In the genomic region with DNA sequence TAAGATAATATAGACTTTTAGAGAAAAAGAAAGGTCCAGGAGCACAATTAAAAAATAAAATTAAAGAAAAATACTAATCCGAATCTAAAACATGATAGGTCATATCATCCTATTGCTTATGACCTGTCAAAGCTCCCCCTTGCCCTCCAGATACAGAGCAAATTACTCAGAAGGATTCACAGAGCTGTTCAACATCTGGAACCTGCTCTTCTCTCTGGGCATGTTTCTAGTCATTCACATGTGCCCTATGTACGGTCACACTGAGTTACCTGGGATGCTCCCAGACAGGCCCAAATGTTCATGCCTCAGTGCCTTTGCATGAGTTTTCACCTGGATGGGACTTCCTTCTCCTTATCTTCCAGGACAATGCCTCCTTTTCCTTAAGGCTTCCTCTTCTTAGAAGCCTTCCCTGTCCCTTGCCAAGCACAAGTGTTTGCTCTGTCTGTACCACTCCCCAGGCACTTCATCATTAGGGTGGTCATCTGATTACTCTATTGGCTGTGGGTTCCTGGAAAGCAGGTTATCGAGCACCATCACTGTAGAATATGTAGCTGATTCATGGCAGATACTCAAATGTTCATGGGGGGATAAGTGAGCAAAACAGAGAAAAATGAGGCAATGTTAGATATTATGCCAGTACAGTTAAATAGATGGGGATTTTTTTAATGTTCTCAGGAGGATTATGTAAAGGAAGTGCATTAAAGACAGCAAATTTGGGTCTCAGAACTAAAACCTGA, we compare ENCODE assay signal across 19 cellular contexts. TPM values are rescaled to one million over a fixed set of nuclear protein-coding genes. Genes with fewer than 3 reads are reported as not detected.
DNase-seq lines count a peak whose midpoint lies in the region; ATAC-seq, FAIRE-seq and TF ChIP-seq lines count a peak whose summit lies in the region.
"Had no signal": no experiment of that assay in that cellular context is flagged by ENCODE, and none has a peak within 500 bp of the region (broad histone marks: within the 10 kb centered on the region; RNA-seq: fewer than 3 reads in every experiment).

No MANE protein-coding gene starts in this region.

- H3K27ac ChIP-seq in kidney (ENCODE audit: low read depth in 2 of 2, low read length in 2 of 2): no peak overlapping the region
- H3K27ac ChIP-seq: ovary, SJSA1, uterus had no signal

- no peak overlapping the region for H3K4me3 Mint-ChIP-seq in activated T-cell treated with anti-CD3 and anti-CD28 coated beads, Interleukin-2, amount 50 U/mL, for 4 hours
- peak overlapping the region; percentile 32 for H3K4me3 Mint-ChIP-seq in activated naive CD8-positive, alpha-beta T cell treated with anti-CD3 and anti-CD28 coated beads, Interleukin-2, amount 50 U/mL, for 24 hours
- peak overlapping the region; percentile 43 to 73 for H3K4me3 Mint-ChIP-seq in stimulated activated naive CD8-positive, alpha-beta T cell treated with anti-CD3 and anti-CD28 coated beads, Interleukin-15, amount 100 ng/mL, for 72 hours
- H3K4me3 Mint-ChIP-seq: WTC11 had no signal

- H3K4me1 ChIP-seq in kidney (ENCODE audit: control insufficient read depth in 1 of 2, insufficient read depth in 1 of 2, low read depth in 1 of 2, low read length in 2 of 2): peaks cover 0 to 2% of the 10 kb centered on the region in 2 donors
- H3K4me1 ChIP-seq: SJSA1, uterus had no signal

- H3K9me3 ChIP-seq in kidney (ENCODE audit: control insufficient read depth in 1 of 2, low read length in 2 of 2): no peaks in the 10 kb centered on the region
- H3K9me3 ChIP-seq: lower lobe of right lung, ovary, SJSA1, uterus had no signal

- no peaks in the 10 kb centered on the region for H3K36me3 Mint-ChIP-seq in activated T-cell treated with anti-CD3 and anti-CD28 coated beads, Interleukin-2, amount 50 U/mL, for 4 hours (ENCODE audit: insufficient read depth)
- peaks cover 4% of the 10 kb centered on the region for H3K36me3 Mint-ChIP-seq in activated naive CD8-positive, alpha-beta T cell treated with anti-CD3 and anti-CD28 coated beads, Interleukin-2, amount 50 U/mL, for 24 hours (ENCODE audit: low read depth)
- H3K36me3 Mint-ChIP-seq: WTC11 had no signal

- FAIRE-seq in kidney (lab: Jason Lieb, UNC): no peak
- FAIRE-seq: K562 had no signal

- peak; percentile 42 to 56 for ATAC-seq in activated T-cell treated with anti-CD3 and anti-CD28 coated beads, Interleukin-2, amount 50 U/mL, for 4 hours
- ATAC-seq in HG03175 (IDR thresholded peaks at IDR 0.05; ENCODE audit: unreplicated experiment): peak; percentile 34
- peak; percentile 21 for ATAC-seq in activated naive CD8-positive, alpha-beta T cell treated with anti-CD3 and anti-CD28 coated beads, Interleukin-2, amount 50 U/mL, for 24 hours
- peak; percentile 72 for ATAC-seq in stimulated activated naive CD8-positive, alpha-beta T cell treated with anti-CD3 and anti-CD28 coated beads, Interleukin-15, amount 100 ng/mL, for 72 hours
- ATAC-seq: K562, WTC11 had no signal

- TF ChIP-seq CTCF in kidney (IDR thresholded peaks at IDR 0.05; ENCODE audit: borderline replicate concordance, extremely low read depth, insufficient read depth): no peak

- H3K4me3 ChIP-seq in kidney (ENCODE audit: low read length in 2 of 2): no peak overlapping the region
- H3K4me3 ChIP-seq: coronary artery, K562, lower lobe of right lung, ovary, SJSA1, uterus had no signal

- H3K27ac Mint-ChIP-seq in activated naive CD8-positive, alpha-beta T cell treated with anti-CD3 and anti-CD28 coated beads, Interleukin-2, amount 50 U/mL, for 24 hours: peak overlapping the region; percentile 66
- peak overlapping the region in 1 of 2 donors; percentile 59 for H3K27ac Mint-ChIP-seq in stimulated activated naive CD8-positive, alpha-beta T cell treated with anti-CD3 and anti-CD28 coated beads, Interleukin-15, amount 100 ng/mL, for 72 hours
- H3K27ac Mint-ChIP-seq: WTC11 had no signal

- peaks cover 13% of the 10 kb centered on the region for H3K9me3 Mint-ChIP-seq in activated T-cell treated with anti-CD3 and anti-CD28 coated beads, Interleukin-2, amount 50 U/mL, for 4 hours
- H3K9me3 Mint-ChIP-seq in activated naive CD8-positive, alpha-beta T cell treated with anti-CD3 and anti-CD28 coated beads, Interleukin-2, amount 50 U/mL, for 24 hours: peaks cover 19% of the 10 kb centered on the region
- peaks cover 10 to 12% of the 10 kb centered on the region in 2 donors for H3K9me3 Mint-ChIP-seq in stimulated activated naive CD8-positive, alpha-beta T cell treated with anti-CD3 and anti-CD28 coated beads, Interleukin-15, amount 100 ng/mL, for 72 hours

- H3K9ac ChIP-seq in kidney (ENCODE audit: low read length in 2 of 2): no peak overlapping the region

- no peaks in the 10 kb centered on the region for H3K36me3 ChIP-seq in kidney (ENCODE audit: control insufficient read depth in 1 of 2, insufficient read depth in 2 of 2, low read length in 2 of 2)
- H3K36me3 ChIP-seq: lower lobe of right lung, ovary, SJSA1, uterus had no signal

- peaks cover 28% of the 10 kb centered on the region for H3K4me1 Mint-ChIP-seq in activated T-cell treated with anti-CD3 and anti-CD28 coated beads, Interleukin-2, amount 50 U/mL, for 4 hours (ENCODE audit: low read depth)
- peaks cover 40% of the 10 kb centered on the region for H3K4me1 Mint-ChIP-seq in activated naive CD8-positive, alpha-beta T cell treated with anti-CD3 and anti-CD28 coated beads, Interleukin-2, amount 50 U/mL, for 24 hours
- peaks cover 60% of the 10 kb centered on the region for H3K4me1 Mint-ChIP-seq in stimulated activated naive CD8-positive, alpha-beta T cell treated with anti-CD3 and anti-CD28 coated beads, Interleukin-15, amount 100 ng/mL, for 72 hours

- H3K27me3 Mint-ChIP-seq in activated T-cell treated with anti-CD3 and anti-CD28 coated beads, Interleukin-2, amount 50 U/mL, for 4 hours (ENCODE audit: low read depth): no peaks in the 10 kb centered on the region
- no peaks in the 10 kb centered on the region for H3K27me3 Mint-ChIP-seq in activated naive CD8-positive, alpha-beta T cell treated with anti-CD3 and anti-CD28 coated beads, Interleukin-2, amount 50 U/mL, for 24 hours
- no peaks in the 10 kb centered on the region for H3K27me3 Mint-ChIP-seq in stimulated activated naive CD8-positive, alpha-beta T cell treated with anti-CD3 and anti-CD28 coated beads, Interleukin-15, amount 100 ng/mL, for 72 hours

- intact Hi-C loops in kidney (cut with DNase I): no loop called here

- DNase-seq in activated T-cell treated with anti-CD3 and anti-CD28 coated beads, Interleukin-2, amount 50 U/mL, for 4 hours: no peak
- no peak for DNase-seq in activated T-cell treated with anti-CD3 and anti-CD28 coated beads, Interleukin-2, amount 50 U/mL, for 48 hours
- DNase-seq in activated naive CD8-positive, alpha-beta T cell treated with anti-CD3 and anti-CD28 coated beads, Interleukin-2, amount 50 U/mL, for 24 hours: no peak
- no peak for DNase-seq in stimulated activated naive CD8-positive, alpha-beta T cell treated with anti-CD3 and anti-CD28 coated beads, Interleukin-15, amount 100 ng/mL, for 72 hours
- no peak for DNase-seq in GM03348 (ENCODE audit: low spot score)
- no peak for DNase-seq in occipital lobe (lab: John Stamatoyannopoulos, UW)
- no peak for DNase-seq in kidney
- DNase-seq: NCI-H187 treated with DMSO at 0.1 percent for 48 hours, NCI-H748 treated with DMSO at 0.1 percent for 48 hours, ovary, uterus had no signal

RNA-seq across cellular contexts. Expression of gene AOAH, which starts 12.0 kb away (rescaled TPM):
- 10 to 100 TPM in 1 of 3 donors, 1 to 10 TPM in 2; 5.5 to 14.3 (median 9.6) TPM for total RNA-seq in activated T-cell treated with anti-CD3 and anti-CD28 coated beads, Interleukin-2, amount 50 U/mL, for 4 hours
- 3.6 TPM for total RNA-seq in occipital lobe
- 24.7 TPM for total RNA-seq in kidney
- 2.7 TPM for polyA plus RNA-seq in kidney (ENCODE audit: insufficient read depth, low read depth, low replicate concordance)
- total RNA-seq: fibroblast of lung, K562 had no signal
- polyA plus RNA-seq: AG04450, fibroblast of lung, K562 had no signal

Comparison
In these comparisons a context has a peak if more than half of its experiments do, and no peak if none do; other contexts are left out.
1. ATAC-seq: peak in every context shown above with its lines; median percentile 72 in stimulated activated naive CD8-positive, alpha-beta T cell treated with anti-CD3 and anti-CD28 coated beads, Interleukin-15, amount 100 ng/mL, for 72 hours; 49 in activated T-cell treated with anti-CD3 and anti-CD28 coated beads, Interleukin-2, amount 50 U/mL, for 4 hours; 34 in HG03175; 21 in activated naive CD8-positive, alpha-beta T cell treated with anti-CD3 and anti-CD28 coated beads, Interleukin-2, amount 50 U/mL, for 24 hours.